Comparison of ENCODE assay signal across 2 cellular contexts in the genomic region with DNA sequence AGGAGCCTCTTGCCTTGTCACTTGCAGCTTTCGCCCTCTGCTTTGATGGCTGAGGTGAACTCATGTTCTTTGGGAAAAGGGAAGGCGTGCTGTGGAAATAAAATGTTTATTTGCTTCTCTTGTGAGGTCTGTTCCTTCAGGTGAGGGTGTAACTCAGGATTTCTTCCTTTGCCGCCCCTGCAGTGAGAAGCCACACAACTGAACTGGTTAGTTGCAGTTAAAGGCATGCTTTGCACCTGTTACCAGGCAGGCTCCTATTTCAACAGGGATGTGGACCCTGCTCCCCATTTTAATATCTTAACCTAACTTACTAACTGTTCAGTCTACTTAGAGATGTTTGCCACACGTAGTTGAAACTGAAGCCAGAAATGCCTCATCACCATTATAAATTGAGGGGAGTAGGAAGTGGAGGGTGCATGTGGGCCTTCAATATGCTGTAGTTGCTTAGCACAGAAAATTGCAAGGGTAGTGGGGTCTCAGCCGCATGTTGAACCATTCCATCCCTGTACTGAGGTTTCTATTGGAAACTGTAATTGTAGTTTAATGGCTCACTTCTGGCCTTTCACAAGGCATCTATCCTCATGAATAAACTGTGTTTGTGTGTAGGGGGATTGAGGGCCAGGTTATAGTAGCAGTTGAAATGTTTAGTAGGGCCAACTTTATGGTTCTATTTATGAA.
TF ChIP-seq lines count a peak whose summit lies in the region.

No MANE protein-coding gene starts in this region.

TF ChIP-seq in GM23338, 12 proteins besides CTCF, POLR2A, EP300 and RAD21 (continued from another document):
- TF ChIP-seq POLR2AphosphoS5 (IDR thresholded peaks at IDR 0.05; ENCODE audit: low read depth) (peak; percentile 77), EZH2 (IDR thresholded peaks at IDR 0.05; ENCODE audit: low read depth, unreplicated experiment) (no peak)

TF ChIP-seq in WTC11, 78 proteins besides CTCF, POLR2A, EP300 and RAD21 (continued from another document):
- TF ChIP-seq, protein P1, sequence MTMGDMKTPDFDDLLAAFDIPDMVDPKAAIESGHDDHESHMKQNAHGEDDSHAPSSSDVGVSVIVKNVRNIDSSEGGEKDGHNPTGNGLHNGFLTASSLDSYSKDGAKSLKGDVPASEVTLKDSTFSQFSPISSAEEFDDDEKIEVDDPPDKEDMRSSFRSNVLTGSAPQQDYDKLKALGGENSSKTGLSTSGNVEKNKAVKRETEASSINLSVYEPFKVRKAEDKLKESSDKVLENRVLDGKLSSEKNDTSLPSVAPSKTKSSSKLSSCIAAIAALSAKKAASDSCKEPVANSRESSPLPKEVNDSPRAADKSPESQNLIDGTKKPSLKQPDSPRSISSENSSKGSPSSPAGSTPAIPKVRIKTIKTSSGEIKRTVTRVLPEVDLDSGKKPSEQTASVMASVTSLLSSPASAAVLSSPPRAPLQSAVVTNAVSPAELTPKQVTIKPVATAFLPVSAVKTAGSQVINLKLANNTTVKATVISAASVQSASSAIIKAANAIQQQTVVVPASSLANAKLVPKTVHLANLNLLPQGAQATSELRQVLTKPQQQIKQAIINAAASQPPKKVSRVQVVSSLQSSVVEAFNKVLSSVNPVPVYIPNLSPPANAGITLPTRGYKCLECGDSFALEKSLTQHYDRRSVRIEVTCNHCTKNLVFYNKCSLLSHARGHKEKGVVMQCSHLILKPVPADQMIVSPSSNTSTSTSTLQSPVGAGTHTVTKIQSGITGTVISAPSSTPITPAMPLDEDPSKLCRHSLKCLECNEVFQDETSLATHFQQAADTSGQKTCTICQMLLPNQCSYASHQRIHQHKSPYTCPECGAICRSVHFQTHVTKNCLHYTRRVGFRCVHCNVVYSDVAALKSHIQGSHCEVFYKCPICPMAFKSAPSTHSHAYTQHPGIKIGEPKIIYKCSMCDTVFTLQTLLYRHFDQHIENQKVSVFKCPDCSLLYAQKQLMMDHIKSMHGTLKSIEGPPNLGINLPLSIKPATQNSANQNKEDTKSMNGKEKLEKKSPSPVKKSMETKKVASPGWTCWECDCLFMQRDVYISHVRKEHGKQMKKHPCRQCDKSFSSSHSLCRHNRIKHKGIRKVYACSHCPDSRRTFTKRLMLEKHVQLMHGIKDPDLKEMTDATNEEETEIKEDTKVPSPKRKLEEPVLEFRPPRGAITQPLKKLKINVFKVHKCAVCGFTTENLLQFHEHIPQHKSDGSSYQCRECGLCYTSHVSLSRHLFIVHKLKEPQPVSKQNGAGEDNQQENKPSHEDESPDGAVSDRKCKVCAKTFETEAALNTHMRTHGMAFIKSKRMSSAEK (CRISPR knock-in tag; IDR thresholded peaks at IDR 0.05; ENCODE audit: borderline replicate concordance): peak; percentile 75
- no peak for TF ChIP-seq GRHL2 (CRISPR knock-in tag; IDR thresholded peaks at IDR 0.05; ENCODE audit: insufficient replicate concordance, severe bottlenecking)
- TF ChIP-seq, protein P2, sequence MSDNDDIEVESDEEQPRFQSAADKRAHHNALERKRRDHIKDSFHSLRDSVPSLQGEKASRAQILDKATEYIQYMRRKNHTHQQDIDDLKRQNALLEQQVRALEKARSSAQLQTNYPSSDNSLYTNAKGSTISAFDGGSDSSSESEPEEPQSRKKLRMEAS (CRISPR knock-in tag; IDR thresholded peaks at IDR 0.05): no peak
- TF ChIP-seq SP1 (CRISPR knock-in tag; conservative IDR thresholded peaks at IDR 0.05): peak; percentile 43; the same call in 1 of the 2 replicates
- TF ChIP-seq, protein P3, sequence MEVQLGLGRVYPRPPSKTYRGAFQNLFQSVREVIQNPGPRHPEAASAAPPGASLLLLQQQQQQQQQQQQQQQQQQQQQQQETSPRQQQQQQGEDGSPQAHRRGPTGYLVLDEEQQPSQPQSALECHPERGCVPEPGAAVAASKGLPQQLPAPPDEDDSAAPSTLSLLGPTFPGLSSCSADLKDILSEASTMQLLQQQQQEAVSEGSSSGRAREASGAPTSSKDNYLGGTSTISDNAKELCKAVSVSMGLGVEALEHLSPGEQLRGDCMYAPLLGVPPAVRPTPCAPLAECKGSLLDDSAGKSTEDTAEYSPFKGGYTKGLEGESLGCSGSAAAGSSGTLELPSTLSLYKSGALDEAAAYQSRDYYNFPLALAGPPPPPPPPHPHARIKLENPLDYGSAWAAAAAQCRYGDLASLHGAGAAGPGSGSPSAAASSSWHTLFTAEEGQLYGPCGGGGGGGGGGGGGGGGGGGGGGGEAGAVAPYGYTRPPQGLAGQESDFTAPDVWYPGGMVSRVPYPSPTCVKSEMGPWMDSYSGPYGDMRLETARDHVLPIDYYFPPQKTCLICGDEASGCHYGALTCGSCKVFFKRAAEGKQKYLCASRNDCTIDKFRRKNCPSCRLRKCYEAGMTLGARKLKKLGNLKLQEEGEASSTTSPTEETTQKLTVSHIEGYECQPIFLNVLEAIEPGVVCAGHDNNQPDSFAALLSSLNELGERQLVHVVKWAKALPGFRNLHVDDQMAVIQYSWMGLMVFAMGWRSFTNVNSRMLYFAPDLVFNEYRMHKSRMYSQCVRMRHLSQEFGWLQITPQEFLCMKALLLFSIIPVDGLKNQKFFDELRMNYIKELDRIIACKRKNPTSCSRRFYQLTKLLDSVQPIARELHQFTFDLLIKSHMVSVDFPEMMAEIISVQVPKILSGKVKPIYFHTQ (CRISPR knock-in tag; IDR thresholded peaks at IDR 0.05): peak; percentile 92
- no peak for TF ChIP-seq NR3C1 (CRISPR knock-in tag; conservative IDR thresholded peaks at IDR 0.05; ENCODE audit: low read depth)
